ENCODE assay signal across 8 cellular contexts in genomic region chr16:62041401-62041800, GRCh38. TPM values are rescaled to one million over a fixed set of nuclear protein-coding genes. Genes with fewer than 3 reads are reported as not detected.
DNase-seq lines count a peak whose midpoint lies in the region; ATAC-seq and TF ChIP-seq lines count a peak whose summit lies in the region.

No MANE protein-coding gene starts in this region.

- intact Hi-C loops in left colon (cut with DNase I, micrococcal nuclease) = no loop called here
- intact Hi-C loops in ovary (cut with DNase I) = no loop called here

- no peak for TF ChIP-seq CTCF in ovary (IDR thresholded peaks at IDR 0.05)

- no peak for TF ChIP-seq EP300 in ovary (IDR thresholded peaks at IDR 0.05)

- H3K4me3 ChIP-seq in ovary = no peak overlapping the region

- WGBS in ovary, 3 donors = 4% methylated on average over 4 of the region's 4 CpGs

- ATAC-seq in esophagus mucosa (peak; percentile 35), left colon (no peak)

- no peaks in the 10 kb centered on the region for H3K36me3 ChIP-seq in ovary

- H3K27ac ChIP-seq in substantia nigra (ENCODE audit: low read depth, low read length, poor library complexity, severe bottlenecking) = no peak overlapping the region
- H3K27ac ChIP-seq in ovary = no peak overlapping the region

- no peak for TF ChIP-seq POLR2A in ovary (IDR thresholded peaks at IDR 0.05)

- H3K9me3 ChIP-seq in ovary = no peaks in the 10 kb centered on the region

- DNase-seq in SIG-M5 treated with dmso at 0.1 percent for 504 hours (lab: John Stamatoyannopoulos, UW; ENCODE audit: unreplicated experiment) = peak; percentile 6
- no peak for DNase-seq in SIG-M5 (lab: John Stamatoyannopoulos, UW)
- peak; percentile 73 for DNase-seq in NCI-H69 (lab: John Stamatoyannopoulos, UW)
- DNase-seq in substantia nigra (lab: John Stamatoyannopoulos, UW) = peak in 27 of 49 donors; percentile 5 to 75 (median 26)
- DNase-seq in left colon = no peak
- DNase-seq in ovary = no peak
- DNase-seq in NCI-H345 treated with DMSO at 0.1 percent for 48 hours (lab: John Stamatoyannopoulos, UW; ENCODE audit: unreplicated experiment) = no peak

- no peaks in the 10 kb centered on the region for H3K4me1 ChIP-seq in ovary (ENCODE audit: insufficient read depth)

- H3K27me3 ChIP-seq in ovary = no peaks in the 10 kb centered on the region

RNA-seq across cellular contexts. Expression of gene CDH8, which starts 5.2 kb away (rescaled TPM):
- 0.48 TPM for total RNA-seq in esophagus mucosa
- not detected for total RNA-seq in left colon
- 1 to 10 TPM in 6 of 7 donors, under 1 TPM in 1; 0.42 to 2.9 (median 1.5) TPM for total RNA-seq in ovary
- 1 to 10 TPM in 1 of 2 donors, under 1 TPM in 1; 0.78 to 1.1 TPM for polyA plus RNA-seq in ovary

Comparison
In these comparisons a context has a peak if more than half of its experiments do, and no peak if none do; other contexts are left out.
1. DNase-seq: peak in SIG-M5 treated with dmso at 0.1 percent for 504 hours (single experiment), NCI-H69 (single experiment) and substantia nigra (27 of 49); none in SIG-M5 (single experiment), left colon (0 of 2), ovary (0 of 5) and NCI-H345 treated with DMSO at 0.1 percent for 48 hours (single experiment).